Comparison of ENCODE assay signal across 24 cellular contexts in the genomic region with DNA sequence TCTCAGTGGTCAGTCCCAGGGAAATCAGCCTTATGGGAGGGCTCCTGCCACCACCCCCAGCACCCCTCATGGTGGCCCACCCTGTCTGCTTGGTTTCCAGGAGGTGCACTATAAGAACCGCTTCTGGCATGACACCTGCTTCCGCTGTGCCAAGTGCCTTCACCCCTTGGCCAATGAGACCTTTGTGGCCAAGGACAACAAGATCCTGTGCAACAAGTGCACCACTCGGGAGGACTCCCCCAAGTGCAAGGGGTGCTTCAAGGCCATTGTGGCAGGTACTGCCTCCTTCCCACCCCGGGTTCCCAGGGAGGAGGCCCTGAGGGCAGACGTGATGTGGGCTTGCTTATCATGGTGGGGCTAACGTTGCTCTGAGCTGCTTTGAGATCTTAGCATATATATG.
"Had no signal": no experiment of that assay in that cellular context is flagged by ENCODE, and none has a peak within 500 bp of the region (broad histone marks: within the 10 kb centered on the region; RNA-seq: fewer than 3 reads in every experiment).

No MANE protein-coding gene starts in this region.

- ATAC-seq: activated CD4-positive, CD25-positive, alpha-beta regulatory T cell treated with anti-CD3 and anti-CD28 coated beads, Interleukin-2, amount 50 U/mL, for 24 hours; activated T-cell treated with anti-CD3 and anti-CD28 coated beads, Interleukin-2, amount 50 U/mL, for 72 hours; effector memory CD8-positive, alpha-beta T cell; natural killer cell; pancreas; SK-N-SH treated with all-trans-retinoic acid at 6 μM for 48 hours had no signal

- H3K9me3 Mint-ChIP-seq: activated CD4-positive, alpha-beta T cell treated with anti-CD3 and anti-CD28 coated beads, Interleukin-2, amount 10 ng/mL, durations not matched to agents 7 days and 5 days; activated T-cell treated with anti-CD3 and anti-CD28 coated beads, Interleukin-2, amount 50 U/mL, for 72 hours; effector memory CD8-positive, alpha-beta T cell; immature natural killer cell; natural killer cell had no signal

- H3K4me3 ChIP-seq: pancreas had no signal

- H3K9me3 ChIP-seq: pancreas had no signal

- H3K4me1 ChIP-seq: pancreas had no signal

- H3K36me3 ChIP-seq: pancreas had no signal

- H3K4me3 Mint-ChIP-seq: activated CD4-positive, alpha-beta T cell treated with anti-CD3 and anti-CD28 coated beads, Interleukin-2, amount 10 ng/mL, durations not matched to agents 7 days and 5 days; activated T-cell treated with anti-CD3 and anti-CD28 coated beads, Interleukin-2, amount 50 U/mL, for 72 hours; effector memory CD8-positive, alpha-beta T cell; immature natural killer cell; natural killer cell had no signal

- DNase-seq: activated CD4-positive, alpha-beta T cell treated with anti-CD3 and anti-CD28 coated beads, Interleukin-2, amount 10 ng/mL, durations not matched to agents 7 days and 5 days; activated CD8-positive, alpha-beta memory T cell treated with anti-CD3 and anti-CD28 coated beads for 24 hours; activated CD8-positive, alpha-beta memory T cell treated with anti-CD3 and anti-CD28 coated beads, Interleukin-2, amount 50 U/mL, for 48 hours; activated effector memory CD4-positive, alpha-beta T cell treated with anti-CD3 and anti-CD28 coated beads, Interleukin-2, amount 50 U/mL, for 16 hours; activated naive CD4-positive, alpha-beta T cell treated with anti-CD3 and anti-CD28 coated beads, Interleukin-2, amount 50 U/mL, for 16 hours; activated T-cell treated with anti-CD3 and anti-CD28 coated beads, Interleukin-2, amount 50 U/mL, for 72 hours; dermis blood vessel endothelial cell; effector memory CD8-positive, alpha-beta T cell; foreskin melanocyte; head of caudate nucleus; immature natural killer cell; kidney glomerular epithelial cell; mesendoderm; natural killer cell; pancreas; SHP77 treated with DMSO at 0.1 percent for 48 hours; stimulated activated CD4-positive, alpha-beta T cell treated with anti-CD3 and anti-CD28 coated beads, Interleukin-12 subunit alpha, Interleukin-12 subunit beta, amount 100 ng/mL, for 4 hours; stimulated activated CD4-positive, alpha-beta T cell treated with anti-CD3 and anti-CD28 coated beads, Interleukin-1b, Interleukin-23, amount 100 ng/mL, for 48 hours; stimulated activated CD8-positive, alpha-beta memory T cell treated with anti-CD3 and anti-CD28 coated beads, Interleukin-4, amount 100 ng/mL, for 48 hours; stimulated activated naive CD4-positive, alpha-beta T cell; T-helper 1 cell; T1000 had no signal

- H3K27me3 Mint-ChIP-seq: activated CD4-positive, alpha-beta T cell treated with anti-CD3 and anti-CD28 coated beads, Interleukin-2, amount 10 ng/mL, durations not matched to agents 7 days and 5 days; effector memory CD8-positive, alpha-beta T cell had no signal

- H3K27ac Mint-ChIP-seq: activated CD4-positive, alpha-beta T cell treated with anti-CD3 and anti-CD28 coated beads, Interleukin-2, amount 10 ng/mL, durations not matched to agents 7 days and 5 days; activated T-cell treated with anti-CD3 and anti-CD28 coated beads, Interleukin-2, amount 50 U/mL, for 72 hours; immature natural killer cell; natural killer cell had no signal

- H3K27ac ChIP-seq: pancreas had no signal

- H3K36me3 Mint-ChIP-seq: natural killer cell had no signal
